ENCODE assay signal across 18 cellular contexts in genomic region chr3:12620729-12621128, GRCh38. TPM values are rescaled to one million over a fixed set of nuclear protein-coding genes. Genes with fewer than 3 reads are reported as not detected.
DNase-seq lines count a peak whose midpoint lies in the region; FAIRE-seq and TF ChIP-seq lines count a peak whose summit lies in the region.
"Had no signal": no experiment of that assay in that cellular context is flagged by ENCODE, and none has a peak within 500 bp of the region (broad histone marks: within the 10 kb centered on the region; RNA-seq: fewer than 3 reads in every experiment).

No MANE protein-coding gene starts in this region.

- no peak overlapping the region for H3K4me3 Mint-ChIP-seq in CD14-positive monocyte
- H3K4me3 Mint-ChIP-seq in chondrocyte (ENCODE audit: unreplicated experiment), result no peak overlapping the region

- H3F3A ChIP-seq in MM.1S (ENCODE audit: insufficient read depth, low read length), result peaks cover 35% of the 10 kb centered on the region

- H4K20me1 ChIP-seq in MM.1S (ENCODE audit: insufficient read depth, low read length), result no peaks in the 10 kb centered on the region; the same call in 1 of the 2 replicates

- H3K79me2 ChIP-seq in MM.1S (ENCODE audit: low read length) (peaks cover 94% of the 10 kb centered on the region), trophoblast cell (ENCODE audit: control insufficient read depth, insufficient read depth, low read length, poor library complexity) (peaks cover 2% of the 10 kb centered on the region)

- no peaks in the 10 kb centered on the region for H3K9me3 ChIP-seq in MM.1S (replicated peaks; ENCODE audit: insufficient read depth, low read length)
- no peaks in the 10 kb centered on the region for H3K9me3 ChIP-seq in trophoblast cell (ENCODE audit: insufficient read depth, low read depth, low read length)
- H3K9me3 ChIP-seq: A549, Caco-2 had no signal

- H3K79me1 ChIP-seq in trophoblast cell (ENCODE audit: low read length), result no peaks in the 10 kb centered on the region

- H3K4me3 ChIP-seq in MM.1S (ENCODE audit: low read length) (no peak overlapping the region), trophoblast cell (ENCODE audit: low read depth, low read length) (no peak overlapping the region)
- H3K4me3 ChIP-seq: A549 had no signal

- peaks cover 31% of the 10 kb centered on the region for H3K4me1 Mint-ChIP-seq in CD14-positive monocyte
- peaks cover 42% of the 10 kb centered on the region for H3K4me1 Mint-ChIP-seq in chondrocyte (ENCODE audit: low read depth)

- H2BK12ac ChIP-seq in trophoblast cell (ENCODE audit: low read length), result no peak overlapping the region

- H3K23ac ChIP-seq in trophoblast cell (ENCODE audit: low read length), result no peak overlapping the region

- H3K9me3 Mint-ChIP-seq in CD14-positive monocyte (no peaks in the 10 kb centered on the region), chondrocyte (ENCODE audit: low read depth) (no peaks in the 10 kb centered on the region)

- intact Hi-C loops in CD14-positive monocyte (cut with micrococcal nuclease), result no loop called here

- H3K36me3 Mint-ChIP-seq in CD14-positive monocyte, result peaks cover 19 to 44% of the 10 kb centered on the region in 2 donors
- peaks cover 4% of the 10 kb centered on the region for H3K36me3 Mint-ChIP-seq in chondrocyte (ENCODE audit: low read depth)

- H3K27me3 Mint-ChIP-seq in CD14-positive monocyte (ENCODE audit: low read depth in 3 of 3) (no peaks in the 10 kb centered on the region), chondrocyte (ENCODE audit: low read depth) (no peaks in the 10 kb centered on the region)

- peak overlapping the region; percentile 55 for H3K4ac ChIP-seq in trophoblast cell (ENCODE audit: low read depth, low read length)

- H3K27ac Mint-ChIP-seq in CD14-positive monocyte (peak overlapping the region in 5 of 7 donors; percentile 26 to 89 (median 51)), chondrocyte (ENCODE audit: unreplicated experiment) (peak overlapping the region; percentile 59)

- no peak overlapping the region for H4K12ac ChIP-seq in trophoblast cell (ENCODE audit: low read depth, low read length)

- H2AFZ ChIP-seq in MM.1S (ENCODE audit: low read length) (no peak overlapping the region), trophoblast cell (ENCODE audit: insufficient read depth, low read length, poor library complexity) (no peak overlapping the region)

- H4K91ac ChIP-seq in trophoblast cell (ENCODE audit: low read depth, low read length), result no peak overlapping the region

- H3K18ac ChIP-seq in trophoblast cell (ENCODE audit: low read length), result no peak overlapping the region

- no peak overlapping the region for H2BK120ac ChIP-seq in trophoblast cell (ENCODE audit: insufficient read depth, low read length, poor library complexity)

- no peaks in the 10 kb centered on the region for H3K9me2 ChIP-seq in MM.1S (replicated peaks; ENCODE audit: insufficient read depth, low read length)

- DNase-seq in CD14-positive monocyte (ENCODE audit: low spot score) (no peak), MM.1S (no peak), chondrocyte (ENCODE audit: low spot score) (no peak), trophoblast cell (no peak), NOMO-1 treated with dmso at 0.1 percent for 144 hours (lab: John Stamatoyannopoulos, UW; ENCODE audit: unreplicated experiment) (no peak), frontal cortex (ENCODE audit: low spot score in 2 of 2) (no peak), SKM-1 treated with dmso at 0.1 percent for 144 hours (lab: John Stamatoyannopoulos, UW; ENCODE audit: unreplicated experiment) (no peak)
- DNase-seq: C1 segment of cervical spinal cord, Caco-2, EL, NCI-H1092, NCI-H146, NCI-H2081, NCI-H524, Right ventricle myocardium superior had no signal

- peak overlapping the region; percentile 87; the same call in 1 of the 2 replicates for H3K4me2 ChIP-seq in MM.1S (ENCODE audit: low read depth, low read length)
- no peak overlapping the region for H3K4me2 ChIP-seq in trophoblast cell (ENCODE audit: low read length)
- H3K4me2 ChIP-seq: A549 had no signal

- H4K8ac ChIP-seq in trophoblast cell (ENCODE audit: low read depth, low read length), result no peak overlapping the region

- H3K36me3 ChIP-seq in MM.1S (replicated peaks; ENCODE audit: insufficient read depth, low read length) (peaks cover 7% of the 10 kb centered on the region; the same call in 1 of the 2 replicates), trophoblast cell (ENCODE audit: control insufficient read depth in 1 of 2, insufficient read depth in 2 of 2, low read length in 2 of 2) (peaks cover 5 to 8% of the 10 kb centered on the region in 2 experiments)

- peaks cover 41% of the 10 kb centered on the region for H3K4me1 ChIP-seq in MM.1S (ENCODE audit: low read length)
- no peaks in the 10 kb centered on the region for H3K4me1 ChIP-seq in trophoblast cell (ENCODE audit: control insufficient read depth in 1 of 2, insufficient read depth in 2 of 2, low read length in 2 of 2)

- H2BK5ac ChIP-seq in trophoblast cell (ENCODE audit: low read depth, low read length, poor library complexity), result no peak overlapping the region

- H2AK5ac ChIP-seq in trophoblast cell (ENCODE audit: low read length), result no peak overlapping the region

- no peak overlapping the region for H3K14ac ChIP-seq in trophoblast cell (ENCODE audit: low read length)

- H3K27me3 ChIP-seq in MM.1S (replicated peaks; ENCODE audit: insufficient read depth, low read length), result no peaks in the 10 kb centered on the region
- H3K27me3 ChIP-seq in trophoblast cell (ENCODE audit: insufficient read depth, low read length), result no peaks in the 10 kb centered on the region

- peak overlapping the region; percentile 88 for H3K27ac ChIP-seq in MM.1S (ENCODE audit: low read length)
- no peak overlapping the region for H3K27ac ChIP-seq in trophoblast cell (ENCODE audit: low read depth, low read length)
- H3K27ac ChIP-seq: A549 had no signal

- TF ChIP-seq CTCF in CD14-positive monocyte (IDR thresholded peaks at IDR 0.05) (no peak), MM.1S (IDR thresholded peaks at IDR 0.05; ENCODE audit: low read length) (no peak), chondrocyte (IDR thresholded peaks at IDR 0.05) (no peak)

- FAIRE-seq in frontal cortex (lab: Jason Lieb, UNC), result no peak
- FAIRE-seq: A549, H1, RCC 7860 had no signal

- H3K9ac ChIP-seq in MM.1S (ENCODE audit: low read length) (0 out of 2 replicates have a peak overlapping the region, but pooled peaks have one; percentile 0), trophoblast cell (ENCODE audit: low read length) (no peak overlapping the region)

RNA-seq across cellular contexts. Expression of gene RAF1, which starts 43.2 kb away (rescaled TPM):
- polyA plus RNA-seq in CD14-positive monocyte, result 10 to 100 TPM; 73.0 to 79.5 TPM
- total RNA-seq in chondrocyte (80.7 to 97.9 TPM (median 85.0 TPM) in 3 replicates), frontal cortex (199 TPM)
- 56.2 and 59.5 TPM in 2 replicates for polyA plus RNA-seq in trophoblast cell (2013)
